ENCODE assay signal across 21 cellular contexts in genomic region chr10:6492896-6493295, GRCh38.
DNase-seq lines count a peak whose midpoint lies in the region; ATAC-seq, FAIRE-seq and TF ChIP-seq lines count a peak whose summit lies in the region.
"Had no signal": no experiment of that assay in that cellular context is flagged by ENCODE, and none has a peak within 500 bp of the region (broad histone marks: within the 10 kb centered on the region; RNA-seq: fewer than 3 reads in every experiment).

No MANE protein-coding gene starts in this region.

- H3K27me3 ChIP-seq in breast epithelium (no peaks in the 10 kb centered on the region), small intestine (ENCODE audit: control insufficient read depth in 2 of 2, insufficient read depth in 2 of 2, low read length in 2 of 2) (no peaks in the 10 kb centered on the region)

- no peak for DNase-seq in activated CD4-positive, alpha-beta T cell treated with anti-CD3 and anti-CD28 coated beads, Interleukin-2, amount 10 ng/mL, durations not matched to agents 7 days and 5 days
- DNase-seq in activated CD4-positive, alpha-beta T cell treated with anti-CD3 and anti-CD28 coated beads, Interleukin-2, amount 50 U/mL, for 48 hours, result no peak
- DNase-seq in MCF 10A (ENCODE audit: unreplicated experiment), result no peak
- DNase-seq in breast epithelium (ENCODE audit: low spot score in 2 of 2), result no peak
- no peak for DNase-seq in activated T-helper 1 cell treated with anti-CD3 and anti-CD28 coated beads, Interleukin-12 subunit alpha, Interleukin-12 subunit beta, Interleukin-2, Interleukin-4 antibody, amounts not matched to agents 30 ng/mL and 10 ng/mL and 1 ng/mL, durations not matched to agents 14 hours and 24 hours and 36 hours (ENCODE audit: low spot score)
- DNase-seq in naive thymus-derived CD8-positive, alpha-beta T cell, result no peak
- no peak for DNase-seq in SIG-M5 treated with dmso at 0.1 percent for 504 hours (lab: John Stamatoyannopoulos, UW; ENCODE audit: unreplicated experiment)
- no peak for DNase-seq in small intestine
- DNase-seq: DMS79 treated with DMSO at 0.1 percent for 48 hours, Karpas-422, NCI-H187 treated with DMSO at 0.1 percent for 48 hours, NCI-H2171, NCI-H446 treated with DMSO at 0.1 percent for 48 hours, NCI-H748 treated with DMSO at 0.1 percent for 48 hours had no signal

- peaks cover 25% of the 10 kb centered on the region for H3K4me1 Mint-ChIP-seq in activated CD4-positive, alpha-beta T cell treated with anti-CD3 and anti-CD28 coated beads, Interleukin-2, amount 10 ng/mL, durations not matched to agents 7 days and 5 days
- H3K4me1 Mint-ChIP-seq in MCF 10A (ENCODE audit: insufficient read depth, unreplicated experiment), result peaks cover 18% of the 10 kb centered on the region
- peaks cover 5% of the 10 kb centered on the region for H3K4me1 Mint-ChIP-seq in activated T-helper 1 cell treated with anti-CD3 and anti-CD28 coated beads, Interleukin-12 subunit alpha, Interleukin-12 subunit beta, Interleukin-2, Interleukin-4 antibody, amounts not matched to agents 30 ng/mL and 10 ng/mL and 1 ng/mL, durations not matched to agents 14 hours and 24 hours and 36 hours (ENCODE audit: low read depth)
- peaks cover 4 to 34% (median 18%) of the 10 kb centered on the region in 4 donors for H3K4me1 Mint-ChIP-seq in naive thymus-derived CD8-positive, alpha-beta T cell

- no peak for FAIRE-seq in small intestine (lab: Jason Lieb, UNC)
- FAIRE-seq: A549, D721Med, G401.6, GM12891 had no signal

- H3K27ac Mint-ChIP-seq in activated CD4-positive, alpha-beta T cell treated with anti-CD3 and anti-CD28 coated beads, Interleukin-2, amount 10 ng/mL, durations not matched to agents 7 days and 5 days, result peak overlapping the region; percentile 88
- H3K27ac Mint-ChIP-seq in MCF 10A (ENCODE audit: low read depth, unreplicated experiment), result no peak overlapping the region
- H3K27ac Mint-ChIP-seq in activated T-helper 1 cell treated with anti-CD3 and anti-CD28 coated beads, Interleukin-12 subunit alpha, Interleukin-12 subunit beta, Interleukin-2, Interleukin-4 antibody, amounts not matched to agents 30 ng/mL and 10 ng/mL and 1 ng/mL, durations not matched to agents 14 hours and 24 hours and 36 hours, result no peak overlapping the region
- peak overlapping the region in 6 of 10 donors; percentile 38 to 97 (median 52) for H3K27ac Mint-ChIP-seq in naive thymus-derived CD8-positive, alpha-beta T cell

- H3K36me3 ChIP-seq in breast epithelium (no peaks in the 10 kb centered on the region), small intestine (ENCODE audit: control insufficient read depth in 2 of 2, insufficient read depth in 2 of 2, low read length in 2 of 2) (no peaks in the 10 kb centered on the region)

- H3K36me3 Mint-ChIP-seq in activated CD4-positive, alpha-beta T cell treated with anti-CD3 and anti-CD28 coated beads, Interleukin-2, amount 10 ng/mL, durations not matched to agents 7 days and 5 days (ENCODE audit: low read depth), result peaks cover 48% of the 10 kb centered on the region
- no peaks in the 10 kb centered on the region for H3K36me3 Mint-ChIP-seq in MCF 10A (ENCODE audit: insufficient read depth, unreplicated experiment)
- H3K36me3 Mint-ChIP-seq in activated T-helper 1 cell treated with anti-CD3 and anti-CD28 coated beads, Interleukin-12 subunit alpha, Interleukin-12 subunit beta, Interleukin-2, Interleukin-4 antibody, amounts not matched to agents 30 ng/mL and 10 ng/mL and 1 ng/mL, durations not matched to agents 14 hours and 24 hours and 36 hours (ENCODE audit: low read depth), result peaks cover 42% of the 10 kb centered on the region
- H3K36me3 Mint-ChIP-seq in naive thymus-derived CD8-positive, alpha-beta T cell, result peaks cover 0 to 30% (median 3%) of the 10 kb centered on the region in 3 donors
- H3K36me3 Mint-ChIP-seq: CD14-positive monocyte had no signal

- TF ChIP-seq CTCF in MCF 10A (IDR thresholded peaks at IDR 0.05; ENCODE audit: unreplicated experiment) (no peak), breast epithelium (IDR thresholded peaks at IDR 0.05) (no peak)

- H3K9me3 ChIP-seq in breast epithelium, result no peaks in the 10 kb centered on the region
- no peaks in the 10 kb centered on the region for H3K9me3 ChIP-seq in small intestine (ENCODE audit: control insufficient read depth, low read depth)
- H3K9me3 ChIP-seq: A549 had no signal

- intact Hi-C loops in MCF 10A (cut with micrococcal nuclease), result no loop called here
- intact Hi-C loops in breast epithelium (cut with DNase I; ENCODE audit: low total_unique reads), result no loop called here
- intact Hi-C loops in activated T-helper 1 cell treated with anti-CD3 and anti-CD28 coated beads, Interleukin-12 subunit alpha, Interleukin-12 subunit beta, Interleukin-2, Interleukin-4 antibody, amounts not matched to agents 30 ng/mL and 10 ng/mL and 1 ng/mL, durations not matched to agents 14 hours and 24 hours and 36 hours (cut with micrococcal nuclease), result loop anchor here (1.0 to 10.0 kb wide), 6 partner anchors 12 to 438 kb away; no protein-coding TSS in a partner anchor

- no peak overlapping the region for H3K4me3 ChIP-seq in breast epithelium
- no peak overlapping the region for H3K4me3 ChIP-seq in small intestine (ENCODE audit: low read depth in 1 of 2, low read length in 2 of 2)
- H3K4me3 ChIP-seq: A549, PC-9 had no signal

- POLR2A ChIA-PET in activated CD4-positive, alpha-beta T cell treated with anti-CD3 and anti-CD28 coated beads, Interleukin-2, amount 10 ng/mL, durations not matched to agents 7 days and 5 days (lab: Charles Lee), result no interaction called here
- POLR2A ChIA-PET in MCF 10A (lab: Yijun Ruan, JAX), result interaction anchor here (0.6 to 1.6 kb wide), 5 partner anchors 9 to 178 kb away, joined by 3 to 7 read pairs (median 4); no protein-coding TSS in a partner anchor
- POLR2A ChIA-PET in naive thymus-derived CD8-positive, alpha-beta T cell (lab: Charles Lee), result interaction anchor here (1.0 kb wide), 1 partner anchor 96 kb away, joined by 3 read pairs; no protein-coding TSS in a partner anchor

- H3K27me3 Mint-ChIP-seq in activated CD4-positive, alpha-beta T cell treated with anti-CD3 and anti-CD28 coated beads, Interleukin-2, amount 10 ng/mL, durations not matched to agents 7 days and 5 days, result no peaks in the 10 kb centered on the region
- H3K27me3 Mint-ChIP-seq in MCF 10A (ENCODE audit: insufficient read depth, unreplicated experiment), result no peaks in the 10 kb centered on the region
- no peaks in the 10 kb centered on the region for H3K27me3 Mint-ChIP-seq in activated T-helper 1 cell treated with anti-CD3 and anti-CD28 coated beads, Interleukin-12 subunit alpha, Interleukin-12 subunit beta, Interleukin-2, Interleukin-4 antibody, amounts not matched to agents 30 ng/mL and 10 ng/mL and 1 ng/mL, durations not matched to agents 14 hours and 24 hours and 36 hours (ENCODE audit: insufficient read depth)
- no peaks in the 10 kb centered on the region for H3K27me3 Mint-ChIP-seq in naive thymus-derived CD8-positive, alpha-beta T cell

- 92 to 98% (median 95%) methylated on average over 10 of the region's 10 CpGs for WGBS in small intestine, 3 donors

- no peaks in the 10 kb centered on the region for H3K9me3 Mint-ChIP-seq in activated CD4-positive, alpha-beta T cell treated with anti-CD3 and anti-CD28 coated beads, Interleukin-2, amount 10 ng/mL, durations not matched to agents 7 days and 5 days
- H3K9me3 Mint-ChIP-seq in MCF 10A (ENCODE audit: unreplicated experiment), result no peaks in the 10 kb centered on the region
- H3K9me3 Mint-ChIP-seq in activated T-helper 1 cell treated with anti-CD3 and anti-CD28 coated beads, Interleukin-12 subunit alpha, Interleukin-12 subunit beta, Interleukin-2, Interleukin-4 antibody, amounts not matched to agents 30 ng/mL and 10 ng/mL and 1 ng/mL, durations not matched to agents 14 hours and 24 hours and 36 hours, result no peaks in the 10 kb centered on the region
- H3K9me3 Mint-ChIP-seq in naive thymus-derived CD8-positive, alpha-beta T cell, result no peaks in the 10 kb centered on the region
- H3K9me3 Mint-ChIP-seq: CD14-positive monocyte had no signal

- CTCF ChIA-PET in activated CD4-positive, alpha-beta T cell treated with anti-CD3 and anti-CD28 coated beads, Interleukin-2, amount 10 ng/mL, durations not matched to agents 7 days and 5 days (lab: Charles Lee), result interaction anchor here (1.0 to 1.8 kb wide), 3 partner anchors 19 to 155 kb away, joined by 3 to 4 read pairs (median 3); no protein-coding TSS in a partner anchor
- CTCF ChIA-PET in MCF 10A (lab: Yijun Ruan, JAX), result interaction anchor here (0.5 to 2.2 kb wide), 3 partner anchors 47 to 695 kb away, joined by 3 to 8 read pairs (median 4); no protein-coding TSS in a partner anchor

- TF ChIP-seq POLR2A in breast epithelium (IDR thresholded peaks at IDR 0.05), result no peak

- ATAC-seq in naive thymus-derived CD8-positive, alpha-beta T cell, result no peak
- ATAC-seq: A549, HCT116 had no signal

- H3K4me3 Mint-ChIP-seq in activated CD4-positive, alpha-beta T cell treated with anti-CD3 and anti-CD28 coated beads, Interleukin-2, amount 10 ng/mL, durations not matched to agents 7 days and 5 days, result no peak overlapping the region
- H3K4me3 Mint-ChIP-seq in MCF 10A (ENCODE audit: unreplicated experiment), result no peak overlapping the region
- peak overlapping the region; percentile 2 for H3K4me3 Mint-ChIP-seq in activated T-helper 1 cell treated with anti-CD3 and anti-CD28 coated beads, Interleukin-12 subunit alpha, Interleukin-12 subunit beta, Interleukin-2, Interleukin-4 antibody, amounts not matched to agents 30 ng/mL and 10 ng/mL and 1 ng/mL, durations not matched to agents 14 hours and 24 hours and 36 hours
- H3K4me3 Mint-ChIP-seq in naive thymus-derived CD8-positive, alpha-beta T cell, result peak overlapping the region in 3 of 10 donors; percentile 61 to 93 (median 92)
- H3K4me3 Mint-ChIP-seq: CD14-positive monocyte had no signal

- H3K27ac ChIP-seq in breast epithelium (no peak overlapping the region), small intestine (ENCODE audit: low read depth in 1 of 2, low read length in 1 of 2) (no peak overlapping the region)
- H3K27ac ChIP-seq: A549 had no signal

- TSS peak; percentile 88 for BruUV-seq in MCF 10A (replicated peaks; lab: Mats Ljungman, UMichigan)

- H3K4me1 ChIP-seq in breast epithelium (no peaks in the 10 kb centered on the region), small intestine (ENCODE audit: control insufficient read depth in 2 of 2, insufficient read depth in 1 of 2, low read depth in 1 of 2, low read length in 1 of 2) (peaks cover 0 to 2% of the 10 kb centered on the region in 2 donors)

Comparison
In these comparisons a context has a peak if more than half of its experiments do, and no peak if none do; other contexts are left out.
1. H3K27ac Mint-ChIP-seq: peak in activated CD4-positive, alpha-beta T cell treated with anti-CD3 and anti-CD28 coated beads, Interleukin-2, amount 10 ng/mL, durations not matched to agents 7 days and 5 days (single experiment) and naive thymus-derived CD8-positive, alpha-beta T cell (6 of 10); none in MCF 10A (single experiment) and activated T-helper 1 cell treated with anti-CD3 and anti-CD28 coated beads, Interleukin-12 subunit alpha, Interleukin-12 subunit beta, Interleukin-2, Interleukin-4 antibody, amounts not matched to agents 30 ng/mL and 10 ng/mL and 1 ng/mL, durations not matched to agents 14 hours and 24 hours and 36 hours (single experiment).